In genomic region chr22:21009638-21010425, GRCh38 we compare ENCODE assay signal across 1 cellular context.
A peak's percentile ranks its signal among the peaks of the same experiment; 100 is the strongest.
TF ChIP-seq lines count a peak whose summit lies in the region.

No MANE protein-coding gene starts in this region.

TF ChIP-seq in HepG2, 621 proteins besides CTCF, POLR2A, EP300 and RAD21 (continued from another document and continues in another):
- peak; percentile 81 for TF ChIP-seq ATF2 (CRISPR knock-in tag; IDR thresholded peaks at IDR 0.05)
- no peak for TF ChIP-seq ZNF512 (CRISPR knock-in tag; IDR thresholded peaks at IDR 0.05)
- no peak for TF ChIP-seq THAP8 (CRISPR knock-in tag; IDR thresholded peaks at IDR 0.05; ENCODE audit: borderline replicate concordance)
- TF ChIP-seq ZSCAN22 (CRISPR knock-in tag; IDR thresholded peaks at IDR 0.05) = no peak
- TF ChIP-seq NAIF1 (CRISPR knock-in tag; IDR thresholded peaks at IDR 0.05; ENCODE audit: borderline replicate concordance) = no peak
- no peak for TF ChIP-seq TCF12 (IDR thresholded peaks at IDR 0.05)
- TF ChIP-seq TCF12 (CRISPR knock-in tag; IDR thresholded peaks at IDR 0.05) = no peak
- no peak for TF ChIP-seq ZNF326 (CRISPR knock-in tag; IDR thresholded peaks at IDR 0.05; ENCODE audit: borderline replicate concordance)
- TF ChIP-seq ZNF468 (CRISPR knock-in tag; IDR thresholded peaks at IDR 0.05) = no peak
- TF ChIP-seq GABPB1 (CRISPR knock-in tag; IDR thresholded peaks at IDR 0.05) = peak; percentile 52; the same call in 1 of the 2 replicates
- peak; percentile 59; the same call in 1 of the 2 replicates for TF ChIP-seq ARNTL (CRISPR knock-in tag; IDR thresholded peaks at IDR 0.05)
- no peak for TF ChIP-seq CHD2 (IDR thresholded peaks at IDR 0.05; ENCODE audit: low read depth, low read length)
- TF ChIP-seq KLF6 (CRISPR knock-in tag; IDR thresholded peaks at IDR 0.05) = peak; percentile 97
- no peak for TF ChIP-seq DR1 (CRISPR knock-in tag; IDR thresholded peaks at IDR 0.05)
- TF ChIP-seq JARID2 (CRISPR knock-in tag; IDR thresholded peaks at IDR 0.05; ENCODE audit: insufficient replicate concordance) = peak; percentile 69
- TF ChIP-seq ZNF772 (CRISPR knock-in tag; IDR thresholded peaks at IDR 0.05) = peak; percentile 73; the same call in 1 of the 2 replicates
- peak; percentile 95 to 99 for TF ChIP-seq REST (IDR thresholded peaks at IDR 0.05; ENCODE audit: borderline replicate concordance in 1 of 2, low read depth in 1 of 2, low read length in 2 of 2)
- no peak for TF ChIP-seq ZBTB8A (CRISPR knock-in tag; IDR thresholded peaks at IDR 0.05; ENCODE audit: borderline replicate concordance, low read depth)
- no peak for TF ChIP-seq ATF7 (IDR thresholded peaks at IDR 0.05)
- TF ChIP-seq ATF7 (CRISPR knock-in tag; IDR thresholded peaks at IDR 0.05) = no peak
- no peak for TF ChIP-seq SNRNP70 (IDR thresholded peaks at IDR 0.05; ENCODE audit: low read depth, low read length)
- TF ChIP-seq ZSCAN5A (CRISPR knock-in tag; IDR thresholded peaks at IDR 0.05; ENCODE audit: borderline replicate concordance) = no peak
- no peak for TF ChIP-seq ZNF282 (IDR thresholded peaks at IDR 0.05; ENCODE audit: partially characterized antibody)
- no peak for TF ChIP-seq ZKSCAN5 (CRISPR knock-in tag; IDR thresholded peaks at IDR 0.05)
- peak; percentile 97; the same call in 1 of the 2 replicates for TF ChIP-seq WIZ (CRISPR knock-in tag; IDR thresholded peaks at IDR 0.05)
- TF ChIP-seq MED8 (CRISPR knock-in tag; IDR thresholded peaks at IDR 0.05; ENCODE audit: insufficient replicate concordance) = no peak
- TF ChIP-seq THAP9 (CRISPR knock-in tag; IDR thresholded peaks at IDR 0.05; ENCODE audit: borderline replicate concordance) = no peak
- no peak for TF ChIP-seq MAFG (CRISPR knock-in tag; IDR thresholded peaks at IDR 0.05)
- no peak for TF ChIP-seq ZNF432 (CRISPR knock-in tag; IDR thresholded peaks at IDR 0.05; ENCODE audit: borderline replicate concordance)
- no peak for TF ChIP-seq TBX2 (CRISPR knock-in tag; IDR thresholded peaks at IDR 0.05; ENCODE audit: borderline replicate concordance)
- TF ChIP-seq HINFP (CRISPR knock-in tag; IDR thresholded peaks at IDR 0.05; ENCODE audit: low read depth) = peak; percentile 32; the same call in 1 of the 2 replicates
- no peak for TF ChIP-seq PAXIP1 (CRISPR knock-in tag; conservative IDR thresholded peaks at IDR 0.05)
- TF ChIP-seq MYC (CRISPR knock-in tag; IDR thresholded peaks at IDR 0.05; ENCODE audit: borderline replicate concordance) = no peak
- no peak for TF ChIP-seq PHF8 (CRISPR knock-in tag; IDR thresholded peaks at IDR 0.05)
- TF ChIP-seq SKIL (CRISPR knock-in tag; IDR thresholded peaks at IDR 0.05; ENCODE audit: borderline replicate concordance) = no peak
- no peak for TF ChIP-seq ZNF556 (CRISPR knock-in tag; IDR thresholded peaks at IDR 0.05; ENCODE audit: borderline replicate concordance)
- TF ChIP-seq IRF2 (CRISPR knock-in tag; IDR thresholded peaks at IDR 0.05) = peak; percentile 78; the same call in 1 of the 2 replicates
- TF ChIP-seq MXD4 (CRISPR knock-in tag; IDR thresholded peaks at IDR 0.05) = peak; percentile 66; the same call in 1 of the 2 replicates
- TF ChIP-seq SYNCRIP (IDR thresholded peaks at IDR 0.05; ENCODE audit: insufficient read depth, low read depth, low read length) = no peak
- TF ChIP-seq HES4 (CRISPR knock-in tag; IDR thresholded peaks at IDR 0.05; ENCODE audit: borderline replicate concordance) = peak; percentile 94
- TF ChIP-seq KDM5A (IDR thresholded peaks at IDR 0.05; ENCODE audit: borderline replicate concordance, low read length) = no peak
- TF ChIP-seq THYN1 (CRISPR knock-in tag; IDR thresholded peaks at IDR 0.05; ENCODE audit: borderline replicate concordance, low read depth) = no peak
- TF ChIP-seq ZNF547 (CRISPR knock-in tag; IDR thresholded peaks at IDR 0.05) = no peak
- TF ChIP-seq TAF1 (CRISPR knock-in tag; IDR thresholded peaks at IDR 0.05) = no peak
- TF ChIP-seq MYPOP (CRISPR knock-in tag; IDR thresholded peaks at IDR 0.05) = 0 out of 2 replicates have a peak, but pooled peaks have one; percentile 56
